Comparison of ENCODE assay signal across 17 cellular contexts in genomic region chr11:60607483-60607882, GRCh38.
DNase-seq lines count a peak whose midpoint lies in the region; TF ChIP-seq lines count a peak whose summit lies in the region.
"Had no signal": no experiment of that assay in that cellular context is flagged by ENCODE, and none has a peak within 500 bp of the region (broad histone marks: within the 10 kb centered on the region; RNA-seq: fewer than 3 reads in every experiment).

No MANE protein-coding gene starts in this region.

- H3K4me3 ChIP-seq in A673 (ENCODE audit: low read depth, low read length, poor library complexity, severe bottlenecking) = no peak overlapping the region
- H3K4me3 ChIP-seq in GM12865 (ENCODE audit: low read depth, low read length) = no peak overlapping the region
- no peak overlapping the region for H3K4me3 ChIP-seq in Loucy (ENCODE audit: low read length, poor library complexity, severe bottlenecking)
- H3K4me3 ChIP-seq in mesendoderm (ENCODE audit: low read length) = no peak overlapping the region
- H3K4me3 ChIP-seq in HAP-1 = no peak overlapping the region
- H3K4me3 ChIP-seq: SJCRH30 had no signal

- DNase-seq in A673 (ENCODE audit: low spot score) = no peak
- no peak for DNase-seq in GM12865 (ENCODE audit: low read depth)
- peak; percentile 7 for DNase-seq in mesendoderm
- no peak for DNase-seq in HuH-7.5 (ENCODE audit: low spot score)
- DNase-seq in activated naive CD4-positive, alpha-beta T cell treated with Interleukin-2 at 50 U/mL for 16 hours = no peak
- no peak for DNase-seq in HAP-1 (ENCODE audit: low spot score in 2 of 2)
- DNase-seq in stimulated activated CD4-positive, alpha-beta T cell treated with anti-CD3 and anti-CD28 coated beads, Interleukin-4, amount 100 ng/mL, for 1 hour = no peak
- DNase-seq: COR-L47, EL, IMR-90, Kasumi-1, NCI-H187, NCI-H446, PC-3, SJCRH30 had no signal

- H2AK5ac ChIP-seq in mesendoderm (ENCODE audit: low read length) = no peak overlapping the region

- CTCF ChIA-PET in A673 (lab: Charles Lee) = no interaction called here

- no TSS peak for BruUV-seq in A673 (replicated peaks; lab: Mats Ljungman, UMichigan)

- intact Hi-C loops in A673 (cut with micrococcal nuclease; ENCODE audit: unreplicated experiment) = no loop called here

- H3K27me3 ChIP-seq in A673 (replicated peaks; ENCODE audit: insufficient read depth, low read depth, low read length, poor library complexity) = no peaks in the 10 kb centered on the region
- H3K27me3 ChIP-seq in Loucy (ENCODE audit: insufficient read depth, low read length, poor library complexity, severe bottlenecking) = no peaks in the 10 kb centered on the region
- no peaks in the 10 kb centered on the region for H3K27me3 ChIP-seq in mesendoderm (ENCODE audit: insufficient read depth, low read length, poor library complexity)
- no peaks in the 10 kb centered on the region for H3K27me3 ChIP-seq in HAP-1 (ENCODE audit: low read depth)
- H3K27me3 ChIP-seq: SJCRH30 had no signal

- H3K79me1 ChIP-seq in mesendoderm (ENCODE audit: low read length) = no peaks in the 10 kb centered on the region

- H3K9ac ChIP-seq in Loucy (ENCODE audit: low read depth, low read length, poor library complexity, severe bottlenecking) (no peak overlapping the region), mesendoderm (ENCODE audit: low read length) (no peak overlapping the region)

- H3F3A ChIP-seq in Loucy (ENCODE audit: low read depth) = no peaks in the 10 kb centered on the region

- H2AFZ ChIP-seq in Loucy (ENCODE audit: low read length) = no peak overlapping the region

- no peak overlapping the region for H4K8ac ChIP-seq in mesendoderm (ENCODE audit: low read depth, low read length)

- no peak overlapping the region for H3K4me2 ChIP-seq in Loucy (ENCODE audit: low read depth, low read length, poor library complexity, severe bottlenecking)
- H3K4me2 ChIP-seq in mesendoderm (ENCODE audit: low read length) = no peak overlapping the region

- no peak overlapping the region for H3K18ac ChIP-seq in mesendoderm (ENCODE audit: low read length)

- no peaks in the 10 kb centered on the region for H3K9me2 ChIP-seq in Loucy (replicated peaks; ENCODE audit: low read depth, low read length)

- H3K27ac ChIP-seq in A673 (ENCODE audit: low read depth, low read length, poor library complexity, severe bottlenecking) (no peak overlapping the region), mesendoderm (ENCODE audit: low read depth, low read length) (no peak overlapping the region)
- H3K27ac ChIP-seq: RWPE1, SJCRH30 had no signal

- H3K23ac ChIP-seq in mesendoderm (ENCODE audit: low read length) = no peak overlapping the region

- H4K20me1 ChIP-seq in Loucy (ENCODE audit: insufficient read depth, low read length, poor library complexity, severe bottlenecking) = no peaks in the 10 kb centered on the region

- no peak overlapping the region for H2BK15ac ChIP-seq in mesendoderm (replicated peaks; ENCODE audit: low read depth)

- H3K36me3 ChIP-seq in A673 (ENCODE audit: insufficient read depth, low read length, poor library complexity, severe bottlenecking) (no peaks in the 10 kb centered on the region), Loucy (ENCODE audit: insufficient read depth, low read length) (no peaks in the 10 kb centered on the region), mesendoderm (ENCODE audit: control insufficient read depth, insufficient read depth, low read length) (no peaks in the 10 kb centered on the region), HAP-1 (replicated peaks) (no peaks in the 10 kb centered on the region)
- H3K36me3 ChIP-seq: SJCRH30 had no signal

- peak; percentile 15; the same call in 1 of the 2 replicates for TF ChIP-seq CTCF in A673 (conservative IDR thresholded peaks at IDR 0.05; ENCODE audit: low read depth, low read length)
- peak; percentile 1 for TF ChIP-seq CTCF in GM12865 (IDR thresholded peaks at IDR 0.05; ENCODE audit: insufficient read depth, low read depth, low read length, missing control alignments)
- TF ChIP-seq CTCF in Loucy (conservative IDR thresholded peaks at IDR 0.05; ENCODE audit: low read length) = peak; percentile 42

- H2BK120ac ChIP-seq in mesendoderm (ENCODE audit: low read depth, low read length) = no peak overlapping the region

- WGBS in mesendoderm (ENCODE audit: extremely low coverage, insufficient coverage, low lambda C conversion rate) = no CpG with 5 or more reads among the region's 3 CpGs

- H2BK5ac ChIP-seq in mesendoderm (ENCODE audit: low read length) = no peak overlapping the region

- H3K4me1 ChIP-seq in A673 (ENCODE audit: insufficient read depth, low read length, poor library complexity, severe bottlenecking) = no peaks in the 10 kb centered on the region
- H3K4me1 ChIP-seq in Loucy (ENCODE audit: insufficient read depth, low read length, poor library complexity, severe bottlenecking) = no peaks in the 10 kb centered on the region
- H3K4me1 ChIP-seq in mesendoderm (ENCODE audit: control insufficient read depth, low read depth, low read length) = no peaks in the 10 kb centered on the region
- no peaks in the 10 kb centered on the region for H3K4me1 ChIP-seq in HAP-1
- H3K4me1 ChIP-seq: SJCRH30 had no signal

- H3K9me3 ChIP-seq in A673 (ENCODE audit: low read depth, low read length, poor library complexity, severe bottlenecking) (no peaks in the 10 kb centered on the region), Loucy (ENCODE audit: insufficient read depth, low read depth, low read length) (no peaks in the 10 kb centered on the region), HAP-1 (no peaks in the 10 kb centered on the region)
- H3K9me3 ChIP-seq: SJCRH30 had no signal

- no peaks in the 10 kb centered on the region for H3K79me2 ChIP-seq in Loucy (ENCODE audit: insufficient read depth, low read length)
- no peaks in the 10 kb centered on the region for H3K79me2 ChIP-seq in mesendoderm (ENCODE audit: control insufficient read depth, insufficient read depth, low read length)

- no peak overlapping the region for H4K5ac ChIP-seq in mesendoderm (ENCODE audit: low read length)

- in situ Hi-C loops in HAP-1 (cut with MboI; ENCODE audit: low sequenced_read_pairs) = no loop called here

- H3K56ac ChIP-seq in mesendoderm (ENCODE audit: low read length) = no peak overlapping the region

- H3K4ac ChIP-seq in mesendoderm (ENCODE audit: low read depth, low read length) = no peak overlapping the region

- POLR2A ChIA-PET in A673 (lab: Charles Lee; ENCODE audit: low non-redundant PET) = no interaction called here
